Comparison of ENCODE assay signal across 3 cellular contexts in genomic region chr4:110439226-110439625, GRCh38. TPM values are rescaled to one million over a fixed set of nuclear protein-coding genes. Genes with fewer than 3 reads are reported as not detected.
"Had no signal": no experiment of that assay in that cellular context is flagged by ENCODE, and none has a peak within 500 bp of the region (broad histone marks: within the 10 kb centered on the region; RNA-seq: fewer than 3 reads in every experiment).

No MANE protein-coding gene starts in this region.

RNA-seq across cellular contexts. Expression of gene ENPEP, which starts 36.7 kb away (rescaled TPM):
- total RNA-seq: PC-3, PC-9, SK-MEL-5 had no signal
